18 cellular contexts compared by ENCODE assay signal in genomic region chrX:30521440-30522182, GRCh38. TPM values are rescaled to one million over a fixed set of nuclear protein-coding genes. Genes with fewer than 3 reads are reported as not detected.
DNase-seq lines count a peak whose midpoint lies in the region; FAIRE-seq and TF ChIP-seq lines count a peak whose summit lies in the region.
"Had no signal": no experiment of that assay in that cellular context is flagged by ENCODE, and none has a peak within 500 bp of the region (broad histone marks: within the 10 kb centered on the region; RNA-seq: fewer than 3 reads in every experiment).

No MANE protein-coding gene starts in this region.

- TF ChIP-seq POLR2A in Peyer's patch (IDR thresholded peaks at IDR 0.05), result no peak

- TF ChIP-seq CTCF in AG10803 (conservative IDR thresholded peaks at IDR 0.05; ENCODE audit: low read length) (no peak), bronchial epithelial cell (IDR thresholded peaks at IDR 0.05; ENCODE audit: insufficient read depth, low read length, severe bottlenecking) (no peak), Peyer's patch (IDR thresholded peaks at IDR 0.05) (no peak)

- H3K4me2 ChIP-seq in mesenchymal stem cell (ENCODE audit: low read length, poor library complexity, severe bottlenecking), result no peak overlapping the region
- H3K4me2 ChIP-seq: BLaER1 had no signal

- H3K36me3 ChIP-seq in bronchial epithelial cell (ENCODE audit: control insufficient read depth, insufficient read depth, low read length) (no peaks in the 10 kb centered on the region), mesenchymal stem cell (ENCODE audit: control insufficient read depth in 1 of 2, insufficient read depth in 2 of 2, low read depth in 1 of 2, low read length in 2 of 2) (no peaks in the 10 kb centered on the region), Peyer's patch (no peaks in the 10 kb centered on the region)
- H3K36me3 ChIP-seq: vagina had no signal

- no peak overlapping the region for H4K8ac ChIP-seq in mesenchymal stem cell (ENCODE audit: low read length)

- no peaks in the 10 kb centered on the region for H3K27me3 ChIP-seq in bronchial epithelial cell (ENCODE audit: control insufficient read depth, insufficient read depth, low read length)
- no peaks in the 10 kb centered on the region for H3K27me3 ChIP-seq in mesenchymal stem cell (ENCODE audit: control insufficient read depth in 1 of 2, insufficient read depth in 1 of 2, low read length in 2 of 2)
- no peaks in the 10 kb centered on the region for H3K27me3 ChIP-seq in Peyer's patch
- H3K27me3 ChIP-seq: BLaER1, vagina had no signal

- no peak overlapping the region for H3K9ac ChIP-seq in mesenchymal stem cell (ENCODE audit: low read length)
- H3K9ac ChIP-seq: BLaER1 had no signal

- FAIRE-seq in bronchial epithelial cell (lab: Jason Lieb, UNC), result no peak

- H3K79me1 ChIP-seq in mesenchymal stem cell (replicated peaks; ENCODE audit: low read length, poor library complexity, severe bottlenecking), result no peaks in the 10 kb centered on the region

- H3K4me3 ChIP-seq in AG10803 (ENCODE audit: low read length) (no peak overlapping the region), bronchial epithelial cell (ENCODE audit: low read depth, low read length) (no peak overlapping the region), mesenchymal stem cell (ENCODE audit: insufficient read depth in 1 of 2, low read depth in 1 of 2, low read length in 2 of 2) (no peak overlapping the region), Peyer's patch (no peak overlapping the region)
- H3K4me3 ChIP-seq: BLaER1, vagina had no signal

- H2BK5ac ChIP-seq in mesenchymal stem cell (ENCODE audit: low read depth, low read length, poor library complexity, severe bottlenecking), result no peak overlapping the region

- no peak overlapping the region for H4K91ac ChIP-seq in mesenchymal stem cell (ENCODE audit: low read length)

- H3K14ac ChIP-seq in mesenchymal stem cell (ENCODE audit: low read length in 2 of 2), result no peak overlapping the region

- no peak overlapping the region for H2BK12ac ChIP-seq in mesenchymal stem cell (ENCODE audit: low read length in 2 of 2)

- H3K27ac ChIP-seq in mesenchymal stem cell (ENCODE audit: low read length, poor library complexity, severe bottlenecking), result no peak overlapping the region
- no peak overlapping the region for H3K27ac ChIP-seq in Peyer's patch
- H3K27ac ChIP-seq: BLaER1, HL-60, vagina, VCaP had no signal

- H3K18ac ChIP-seq in mesenchymal stem cell (ENCODE audit: low read depth in 1 of 2, low read length in 2 of 2), result no peak overlapping the region

- no peak overlapping the region for H2BK15ac ChIP-seq in mesenchymal stem cell (ENCODE audit: low read depth, poor library complexity, severe bottlenecking)

- no peak overlapping the region for H3K4ac ChIP-seq in mesenchymal stem cell (ENCODE audit: low read depth in 1 of 2, low read length in 2 of 2)

- WGBS in mesenchymal stem cell, result 83% methylated on average over 3 of the region's 4 CpGs

- no peak overlapping the region for H2BK120ac ChIP-seq in mesenchymal stem cell (ENCODE audit: low read depth, low read length)

- H3K23ac ChIP-seq in mesenchymal stem cell (ENCODE audit: low read length in 2 of 2), result no peak overlapping the region

- no peaks in the 10 kb centered on the region for H3K9me3 ChIP-seq in mesenchymal stem cell (ENCODE audit: control insufficient read depth, low read length)
- no peaks in the 10 kb centered on the region for H3K9me3 ChIP-seq in Peyer's patch
- H3K9me3 ChIP-seq: vagina had no signal

- DNase-seq in AG10803 (ENCODE audit: low read depth) (peak; percentile 35), LHCN-M2 (ENCODE audit: low read depth) (peak; percentile 46), bronchial epithelial cell (ENCODE audit: low read depth) (peak; percentile 19), mesenchymal stem cell (peak; percentile 6), pons (ENCODE audit: low spot score) (no peak), Peyer's patch (no peak), NCI-H1092 (lab: John Stamatoyannopoulos, UW) (no peak)
- DNase-seq in activated naive CD4-positive, alpha-beta T cell treated with anti-CD3 and anti-CD28 coated beads, Interleukin-2, amount 50 U/mL, for 16 hours, result no peak
- DNase-seq: activated CD8-positive, alpha-beta memory T cell treated with anti-CD3 and anti-CD28 coated beads, Interleukin-2, amount 10 ng/mL, durations not matched to agents 7 days and 5 days; DMS79; immature natural killer cell; NCI-H2029; retina; stimulated activated CD4-positive, alpha-beta T cell treated with anti-CD3 and anti-CD28 coated beads, Interleukin-4, amount 100 ng/mL, for 24 hours had no signal

- no peaks in the 10 kb centered on the region for H3K4me1 ChIP-seq in mesenchymal stem cell (ENCODE audit: control insufficient read depth, insufficient read depth, low read depth, low read length)
- H3K4me1 ChIP-seq in Peyer's patch, result no peaks in the 10 kb centered on the region
- H3K4me1 ChIP-seq: vagina had no signal

- no peak overlapping the region for H2AK5ac ChIP-seq in mesenchymal stem cell (ENCODE audit: low read length, severe bottlenecking)

- no peak overlapping the region for H2AFZ ChIP-seq in mesenchymal stem cell (ENCODE audit: low read depth, low read length)

RNA-seq across cellular contexts. Expression of gene TASL, which starts 56.0 kb away (rescaled TPM):
- total RNA-seq in LHCN-M2 (2014; rRNA removed) (not detected in 2 replicates), bronchial epithelial cell (not detected in 2 replicates), Peyer's patch (1 to 10 TPM in 2 of 4 donors, not detected in 2; 1.9 to 6.6 TPM)
- polyA plus RNA-seq in LHCN-M2 (2012), result not detected
- polyA plus RNA-seq in mesenchymal stem cell (2013, experiment 1 of 2), result not detected
- polyA plus RNA-seq in mesenchymal stem cell (2013, experiment 2 of 2), result not detected

Comparison
In these comparisons a context has a peak if more than half of its experiments do, and no peak if none do; other contexts are left out.
1. DNase-seq: peak in AG10803 (single experiment), LHCN-M2 (single experiment), bronchial epithelial cell (single experiment) and mesenchymal stem cell (single experiment); none in pons (single experiment), Peyer's patch (0 of 3), activated naive CD4-positive, alpha-beta T cell treated with anti-CD3 and anti-CD28 coated beads, Interleukin-2, amount 50 U/mL, for 16 hours (single experiment) and NCI-H1092 (single experiment).